In the genomic region with DNA sequence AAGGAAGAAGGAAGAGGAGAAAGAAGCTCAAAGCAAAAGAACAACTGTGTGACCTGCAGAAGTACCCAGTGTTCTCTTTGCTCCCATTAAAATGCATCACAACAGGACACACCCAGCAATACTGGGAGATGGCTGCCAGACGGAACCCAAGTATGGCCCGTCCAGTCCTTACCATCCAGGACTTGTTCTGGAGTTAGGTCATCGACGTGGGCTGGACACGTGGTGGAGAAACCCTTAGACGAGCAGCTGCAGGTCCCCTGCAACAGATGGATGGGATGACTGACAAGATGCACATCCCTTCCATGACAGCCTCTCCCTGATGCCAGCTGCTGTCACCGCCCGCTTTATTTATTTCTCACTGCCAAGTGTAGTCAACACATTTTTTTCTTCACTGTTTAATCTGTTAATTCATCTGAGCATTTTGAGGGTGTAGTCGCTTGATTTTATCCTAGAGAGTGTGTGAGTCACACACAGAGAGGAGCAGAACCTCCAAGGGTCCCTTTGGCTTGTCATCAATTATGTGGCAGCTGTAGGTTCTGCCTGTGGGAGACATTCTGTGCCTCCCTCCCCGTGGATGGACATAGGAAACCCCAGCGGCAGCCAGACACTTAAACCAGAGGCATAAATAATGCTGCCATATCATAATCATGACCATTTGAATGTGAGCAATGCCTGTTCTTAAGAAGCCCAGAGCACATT, we compare ENCODE assay signal across 13 cellular contexts.
DNase-seq lines count a peak whose midpoint lies in the region; ATAC-seq, FAIRE-seq and TF ChIP-seq lines count a peak whose summit lies in the region.
"Had no signal": no experiment of that assay in that cellular context is flagged by ENCODE, and none has a peak within 500 bp of the region (broad histone marks: within the 10 kb centered on the region; RNA-seq: fewer than 3 reads in every experiment).

No MANE protein-coding gene starts in this region.

- H3K4me2 ChIP-seq in endothelial cell of umbilical vein (ENCODE audit: insufficient read depth, low read length) (no peak overlapping the region), neural progenitor cell (no peak overlapping the region)

- POLR2A ChIA-PET in endothelial cell of umbilical vein (lab: Charles Lee) = interaction anchor here (1.9 to 3.3 kb wide), 2 partner anchors 197 to 296 kb away, joined by 6 to 20 read pairs; partner anchors contain the start of gene ARHGAP29

- H3K9me3 Mint-ChIP-seq in neural progenitor cell = no peaks in the 10 kb centered on the region
- H3K9me3 Mint-ChIP-seq: activated naive CD8-positive, alpha-beta T cell treated with anti-CD3 and anti-CD28 coated beads, Interleukin-2, amount 10 ng/mL, durations not matched to agents 7 days and 5 days had no signal

- H2AFZ ChIP-seq in endothelial cell of umbilical vein (ENCODE audit: low read depth, low read length) = no peak overlapping the region
- H2AFZ ChIP-seq in neural progenitor cell (replicated peaks) = peak overlapping the region; percentile 53
- H2AFZ ChIP-seq: parathyroid adenoma had no signal

- H3F3A ChIP-seq in neural progenitor cell (ENCODE audit: low read depth) = no peaks in the 10 kb centered on the region

- H3K79me2 ChIP-seq in endothelial cell of umbilical vein (ENCODE audit: control insufficient read depth, insufficient read depth, low read length) = no peaks in the 10 kb centered on the region
- no peaks in the 10 kb centered on the region for H3K79me2 ChIP-seq in neural progenitor cell (ENCODE audit: low read depth)
- H3K79me2 ChIP-seq: parathyroid adenoma had no signal

- DNase-seq in BE2C = peak; percentile 55
- DNase-seq in NCI-H1694 treated with DMSO at 0.1 percent for 48 hours (lab: John Stamatoyannopoulos, UW) = peak; percentile 95
- DNase-seq in endothelial cell of umbilical vein (ENCODE audit: low read depth, low spot score) = peak; percentile 32
- DNase-seq in neural progenitor cell (ENCODE audit: low spot score) = no peak
- DNase-seq in iPS-NIHi11 (ENCODE audit: low spot score) = no peak

- no peak for TF ChIP-seq POLR2A in endothelial cell of umbilical vein (IDR thresholded peaks at IDR 0.05; ENCODE audit: low read depth, low read length)

- no peak overlapping the region for H3K4me3 Mint-ChIP-seq in neural progenitor cell
- H3K4me3 Mint-ChIP-seq: activated naive CD8-positive, alpha-beta T cell treated with anti-CD3 and anti-CD28 coated beads, Interleukin-2, amount 10 ng/mL, durations not matched to agents 7 days and 5 days had no signal

- H3K4me3 ChIP-seq in BE2C (ENCODE audit: low read depth, low read length) (no peak overlapping the region), endothelial cell of umbilical vein (replicated peaks in 1 of 3; ENCODE audit: insufficient read depth in 1 of 3, low read depth in 1 of 3, low read length in 3 of 3) (no peak overlapping the region), neural progenitor cell (no peak overlapping the region)
- H3K4me3 ChIP-seq: SJSA1, transverse colon had no signal

- BruUV-seq in endothelial cell of umbilical vein (replicated peaks; lab: Mats Ljungman, UMichigan) = no TSS peak

- H3K36me3 ChIP-seq in BE2C = no peaks in the 10 kb centered on the region
- H3K36me3 ChIP-seq in endothelial cell of umbilical vein (ENCODE audit: control insufficient read depth in 2 of 2, extremely low read depth in 1 of 2, insufficient read depth in 2 of 2, low read length in 2 of 2) = no peaks in the 10 kb centered on the region
- no peaks in the 10 kb centered on the region for H3K36me3 ChIP-seq in neural progenitor cell
- H3K36me3 ChIP-seq: SJSA1, transverse colon had no signal

- ATAC-seq in GM19452 (IDR thresholded peaks at IDR 0.05; ENCODE audit: unreplicated experiment) = no peak
- ATAC-seq in GM21360 (IDR thresholded peaks at IDR 0.05; ENCODE audit: unreplicated experiment) = no peak
- no peak for ATAC-seq in GM19328 (IDR thresholded peaks at IDR 0.05; ENCODE audit: unreplicated experiment)

- TF ChIP-seq CTCF in BE2C (IDR thresholded peaks at IDR 0.05; ENCODE audit: low read depth, low read length) = no peak
- TF ChIP-seq CTCF in endothelial cell of umbilical vein (IDR thresholded peaks at IDR 0.05; ENCODE audit: extremely low read depth in 1 of 2, insufficient read depth in 1 of 2, low read depth in 1 of 2, low read length in 2 of 2) = no peak
- TF ChIP-seq CTCF in neural progenitor cell (IDR thresholded peaks at IDR 0.05) = no peak

- H3K9me1 ChIP-seq in endothelial cell of umbilical vein (replicated peaks; ENCODE audit: control insufficient read depth, extremely low read depth, insufficient read depth, low read length) = no peaks in the 10 kb centered on the region

- no peaks in the 10 kb centered on the region for H3K27me3 Mint-ChIP-seq in neural progenitor cell (ENCODE audit: insufficient read depth, low read depth)

- FAIRE-seq in endothelial cell of umbilical vein (lab: Jason Lieb, UNC) = no peak
- FAIRE-seq: GM12892 had no signal

- dilution Hi-C loops in endothelial cell of umbilical vein (cut with MboI; ENCODE audit: extremely low pct_ligation_motif_present, low sequenced_read_pairs) = no loop called here

- H3K9me3 ChIP-seq in BE2C = no peaks in the 10 kb centered on the region
- no peaks in the 10 kb centered on the region for H3K9me3 ChIP-seq in endothelial cell of umbilical vein (replicated peaks; ENCODE audit: control insufficient read depth, insufficient read depth, low read length)
- no peaks in the 10 kb centered on the region for H3K9me3 ChIP-seq in neural progenitor cell (ENCODE audit: low read depth)
- H3K9me3 ChIP-seq: SJSA1, transverse colon had no signal

- H4K20me1 ChIP-seq in endothelial cell of umbilical vein (replicated peaks; ENCODE audit: control insufficient read depth, extremely low read depth, insufficient read depth, low read length) = no peaks in the 10 kb centered on the region
- H4K20me1 ChIP-seq in neural progenitor cell (ENCODE audit: low read depth) = no peaks in the 10 kb centered on the region

- no peaks in the 10 kb centered on the region for H3K27me3 ChIP-seq in BE2C
- H3K27me3 ChIP-seq in endothelial cell of umbilical vein (ENCODE audit: control insufficient read depth in 2 of 2, insufficient read depth in 2 of 2, low read length in 2 of 2) = no peaks in the 10 kb centered on the region
- no peaks in the 10 kb centered on the region for H3K27me3 ChIP-seq in neural progenitor cell
- H3K27me3 ChIP-seq: SJSA1 had no signal

- CTCF ChIA-PET in endothelial cell of umbilical vein (lab: Charles Lee) = interaction anchor here (0.6 to 32.6 kb wide), 56 partner anchors 8 to 735 kb away, joined by 3 to 1439 read pairs (median 6); partner anchors contain the start of genes ARHGAP29 and GCLM

- no peak overlapping the region for H3K27ac Mint-ChIP-seq in neural progenitor cell
- H3K27ac Mint-ChIP-seq: activated naive CD8-positive, alpha-beta T cell treated with anti-CD3 and anti-CD28 coated beads, Interleukin-2, amount 10 ng/mL, durations not matched to agents 7 days and 5 days had no signal

- H3K27ac ChIP-seq in endothelial cell of umbilical vein (ENCODE audit: insufficient read depth, low read depth, low read length) (peak overlapping the region; percentile 98), neural progenitor cell (no peak overlapping the region)
- H3K27ac ChIP-seq: parathyroid adenoma, SJSA1 had no signal

- H3K4me1 Mint-ChIP-seq in neural progenitor cell = peaks cover 11% of the 10 kb centered on the region
- H3K4me1 Mint-ChIP-seq: activated naive CD8-positive, alpha-beta T cell treated with anti-CD3 and anti-CD28 coated beads, Interleukin-2, amount 10 ng/mL, durations not matched to agents 7 days and 5 days had no signal

- H3K9ac ChIP-seq in endothelial cell of umbilical vein (replicated peaks; ENCODE audit: extremely low read depth, insufficient read depth, low read length) (peak overlapping the region; percentile 81), neural progenitor cell (no peak overlapping the region)
- H3K9ac ChIP-seq: parathyroid adenoma had no signal

- H3K36me3 Mint-ChIP-seq in neural progenitor cell = no peaks in the 10 kb centered on the region
- H3K36me3 Mint-ChIP-seq: activated naive CD8-positive, alpha-beta T cell treated with anti-CD3 and anti-CD28 coated beads, Interleukin-2, amount 10 ng/mL, durations not matched to agents 7 days and 5 days had no signal

- intact Hi-C loops in endothelial cell of umbilical vein (cut with micrococcal nuclease) = loop anchor here (1.0 to 5.0 kb wide), 2 partner anchors 296 to 377 kb away; partner anchors contain the start of gene ABCD3

- H3K4me1 ChIP-seq in BE2C (peaks cover 4% of the 10 kb centered on the region; the same call in 1 of the 2 replicates), endothelial cell of umbilical vein (ENCODE audit: control insufficient read depth, extremely low read depth, insufficient read depth, low read length) (peaks cover 48% of the 10 kb centered on the region), neural progenitor cell (peaks cover 9% of the 10 kb centered on the region)
- H3K4me1 ChIP-seq: parathyroid adenoma had no signal

TF ChIP-seq in endothelial cell of umbilical vein, 7 proteins besides CTCF, POLR2A, EP300 and RAD21:
- TF ChIP-seq MAX (IDR thresholded peaks at IDR 0.05; ENCODE audit: insufficient read depth, insufficient read length) (no peak), JUN (IDR thresholded peaks at IDR 0.05; ENCODE audit: borderline replicate concordance, insufficient read depth, insufficient read length, low read depth) (no peak), POLR2AphosphoS5 (IDR thresholded peaks at IDR 0.05; ENCODE audit: insufficient read depth, low read depth, low read length) (no peak), GATA2 (IDR thresholded peaks at IDR 0.05; ENCODE audit: insufficient read depth, insufficient read length, low read depth, low read length) (no peak), MYC (IDR thresholded peaks at IDR 0.05; ENCODE audit: low read depth, low read length) (no peak), EZH2 (IDR thresholded peaks at IDR 0.05; ENCODE audit: borderline replicate concordance, low read depth, low read length, severe bottlenecking) (no peak)

Comparison
In these comparisons a context has a peak if more than half of its experiments do, and no peak if none do; other contexts are left out.
1. DNase-seq: peak in BE2C (single experiment), NCI-H1694 treated with DMSO at 0.1 percent for 48 hours (single experiment) and endothelial cell of umbilical vein (single experiment); none in neural progenitor cell (single experiment) and iPS-NIHi11 (single experiment).